Comparison of ENCODE assay signal across 14 cellular contexts in genomic region chr9:94951591-94952115, GRCh38.
DNase-seq lines count a peak whose midpoint lies in the region; ATAC-seq and TF ChIP-seq lines count a peak whose summit lies in the region.
"Had no signal": no experiment of that assay in that cellular context is flagged by ENCODE, and none has a peak within 500 bp of the region (broad histone marks: within the 10 kb centered on the region; RNA-seq: fewer than 3 reads in every experiment).

No MANE protein-coding gene starts in this region.

- H3K36me3 Mint-ChIP-seq in natural killer cell treated with Interleukin-12 subunit alpha and Interleukin-12 subunit beta and Interleukin-15 and Interleukin-18, amount 100 ng/mL, for 72 hours, result peaks cover 7% of the 10 kb centered on the region

- peaks cover 26 to 27% of the 10 kb centered on the region in 2 donors for H3K4me1 Mint-ChIP-seq in natural killer cell treated with Interleukin-12 subunit alpha and Interleukin-12 subunit beta and Interleukin-15 and Interleukin-18, amount 100 ng/mL, for 72 hours (ENCODE audit: low read depth in 2 of 2)

- ATAC-seq in Right ventricle myocardium superior (ENCODE audit: poor library complexity) (peak; percentile 3), heart left ventricle (peak in 2 of 4 donors; percentile 6 to 42), aorta (ENCODE audit: low FRiP score) (no peak), HG03521 (IDR thresholded peaks at IDR 0.05; ENCODE audit: unreplicated experiment) (no peak), HG02678 (IDR thresholded peaks at IDR 0.05; ENCODE audit: unreplicated experiment) (no peak)
- no peak for ATAC-seq in natural killer cell treated with Interleukin-12 subunit alpha and Interleukin-12 subunit beta and Interleukin-15 and Interleukin-18, amount 100 ng/mL, for 72 hours

- no peaks in the 10 kb centered on the region for H3K27me3 Mint-ChIP-seq in natural killer cell treated with Interleukin-12 subunit alpha and Interleukin-12 subunit beta and Interleukin-15 and Interleukin-18, amount 100 ng/mL, for 72 hours
- H3K27me3 Mint-ChIP-seq: naive B cell had no signal

- WGBS in heart left ventricle, 4 donors, result 39 to 54% (median 42%) methylated on average over 3 of the region's 3 CpGs
- 69 to 70% methylated on average over 3 of the region's 3 CpGs for WGBS in aorta, 2 donors

- no peaks in the 10 kb centered on the region for H3K9me3 Mint-ChIP-seq in natural killer cell treated with Interleukin-12 subunit alpha and Interleukin-12 subunit beta and Interleukin-15 and Interleukin-18, amount 100 ng/mL, for 72 hours

- TF ChIP-seq CTCF in heart left ventricle (IDR thresholded peaks at IDR 0.05), result peak in 1 of 12 donors; percentile 12

- DNase-seq in Right ventricle myocardium superior (no peak), cardiac septum (ENCODE audit: low spot score) (no peak), heart left ventricle (no peak), aorta (no peak), germinal center (ENCODE audit: low spot score) (no peak)
- DNase-seq in natural killer cell treated with Interleukin-12 subunit alpha and Interleukin-12 subunit beta and Interleukin-15 and Interleukin-18, amount 100 ng/mL, for 72 hours (ENCODE audit: low spot score), result no peak
- DNase-seq: activated CD4-positive, alpha-beta T cell treated with anti-CD3 and anti-CD28 coated beads for 4 hours; activated naive CD4-positive, alpha-beta T cell treated with Interleukin-2 at 50 U/mL for 16 hours; effector CD4-positive, alpha-beta T cell; naive B cell; NCI-H510A had no signal

- H3K27ac ChIP-seq in heart left ventricle (peak overlapping the region in 11 of 12 donors; percentile 57 to 88 (median 74)), aorta (ENCODE audit: low read depth in 1 of 2, low read length in 2 of 2) (peak overlapping the region; percentile 66 to 88)
- H3K27ac ChIP-seq: HL-60 had no signal

- intact Hi-C loops in Right ventricle myocardium superior (cut with DNase I), result no loop called here
- intact Hi-C loops in cardiac septum (cut with DNase I), result loop anchor here (2.0 to 5.0 kb wide), 5 partner anchors 34 to 169 kb away; no protein-coding TSS in a partner anchor
- intact Hi-C loops in heart left ventricle (cut with DNase I), result loop anchor here in 6 of 10 donors (5.0 to 10.0 kb wide), 5 partner anchors 46 to 84 kb away; no protein-coding TSS in a partner anchor
- intact Hi-C loops in aorta (cut with DNase I), result loop anchor here in 1 of 2 donors (5.0 kb wide), 2 partner anchors 41 to 84 kb away; no protein-coding TSS in a partner anchor

- H3K27ac Mint-ChIP-seq in natural killer cell treated with Interleukin-12 subunit alpha and Interleukin-12 subunit beta and Interleukin-15 and Interleukin-18, amount 100 ng/mL, for 72 hours, result peak overlapping the region in 1 of 2 donors; percentile 26

- no peak overlapping the region for H3K4me3 ChIP-seq in heart left ventricle
- H3K4me3 ChIP-seq in aorta (ENCODE audit: low read length in 2 of 2), result no peak overlapping the region

- H3K4me3 Mint-ChIP-seq in natural killer cell treated with Interleukin-12 subunit alpha and Interleukin-12 subunit beta and Interleukin-15 and Interleukin-18, amount 100 ng/mL, for 72 hours, result peak overlapping the region; percentile 53

- H3K9me3 ChIP-seq in heart left ventricle (no peaks in the 10 kb centered on the region), aorta (ENCODE audit: control insufficient read depth, low read length) (no peaks in the 10 kb centered on the region)

- no peak for TF ChIP-seq POLR2A in heart left ventricle (IDR thresholded peaks at IDR 0.05)

- H3K4me1 ChIP-seq in heart left ventricle (peaks cover 10 to 56% (median 47%) of the 10 kb centered on the region in 12 donors), aorta (ENCODE audit: control insufficient read depth in 1 of 2, insufficient read depth in 2 of 2, low read length in 2 of 2) (peaks cover 4 to 11% of the 10 kb centered on the region in 2 donors)

- H3K27me3 ChIP-seq in heart left ventricle (no peaks in the 10 kb centered on the region), aorta (ENCODE audit: control insufficient read depth in 1 of 2, insufficient read depth in 2 of 2, low read length in 1 of 2) (no peaks in the 10 kb centered on the region)

- peaks cover 0 to 13% (median 0%) of the 10 kb centered on the region in 9 donors for H3K36me3 ChIP-seq in heart left ventricle
- peaks cover 0 to 3% of the 10 kb centered on the region in 2 donors for H3K36me3 ChIP-seq in aorta (ENCODE audit: control insufficient read depth in 1 of 2, insufficient read depth in 2 of 2, low read length in 1 of 2)
